In the genomic region with DNA sequence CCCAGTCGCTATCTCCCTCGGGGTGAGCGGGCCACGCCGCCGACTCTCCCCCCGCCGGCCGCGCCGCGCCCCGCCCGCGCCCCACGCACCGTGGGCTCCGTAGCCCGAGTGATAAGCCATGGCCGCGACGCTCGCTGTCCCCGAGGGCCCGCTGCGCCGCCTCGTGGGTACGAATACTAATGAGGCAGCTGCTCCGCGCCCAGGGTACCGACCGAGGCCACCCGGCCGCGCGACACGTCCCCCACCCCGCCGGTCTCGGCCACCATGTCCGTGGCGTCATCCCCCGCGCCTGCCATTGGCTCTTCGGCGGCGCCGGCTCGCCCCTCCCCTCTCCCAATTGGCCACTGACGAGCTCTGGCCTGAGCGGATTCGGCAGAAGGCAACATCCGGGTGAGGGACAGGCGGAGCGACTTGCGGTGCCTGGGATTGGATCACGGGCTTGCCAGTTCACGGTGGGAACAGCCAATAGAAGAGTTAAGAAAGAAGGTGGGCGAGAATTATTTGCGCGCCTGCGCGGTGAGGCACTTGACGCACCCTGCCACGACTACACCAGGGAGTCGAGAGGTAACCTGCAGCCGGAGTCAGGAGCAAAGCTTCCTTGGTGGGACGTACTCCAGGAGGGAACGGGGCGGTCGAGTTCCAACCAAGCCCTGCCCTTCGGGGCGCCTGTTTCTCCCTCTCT, we compare ENCODE assay signal across 8 cellular contexts. TPM values are rescaled to one million over a fixed set of nuclear protein-coding genes. Genes with fewer than 3 reads are reported as not detected.
DNase-seq lines count a peak whose midpoint lies in the region; ATAC-seq and TF ChIP-seq lines count a peak whose summit lies in the region.

A gene with protein sequence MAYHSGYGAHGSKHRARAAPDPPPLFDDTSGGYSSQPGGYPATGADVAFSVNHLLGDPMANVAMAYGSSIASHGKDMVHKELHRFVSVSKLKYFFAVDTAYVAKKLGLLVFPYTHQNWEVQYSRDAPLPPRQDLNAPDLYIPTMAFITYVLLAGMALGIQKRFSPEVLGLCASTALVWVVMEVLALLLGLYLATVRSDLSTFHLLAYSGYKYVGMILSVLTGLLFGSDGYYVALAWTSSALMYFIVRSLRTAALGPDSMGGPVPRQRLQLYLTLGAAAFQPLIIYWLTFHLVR (minus strand): TSS at position 278 of the 682 bp plus-strand sequence. CDS start 158 bp downstream, at position 120.

- peaks cover 4% of the 10 kb centered on the region for H3K36me3 Mint-ChIP-seq in activated naive CD8-positive, alpha-beta T cell

- POLR2A ChIA-PET in GM10248 (lab: Yijun Ruan, JAX) = interaction anchor here (0.6 to 1.2 kb wide), 6 partner anchors 9 to 65 kb away, joined by 3 to 14 read pairs (median 6); a partner anchor contains a TSS

- H3K4me3 Mint-ChIP-seq in activated naive CD8-positive, alpha-beta T cell = peak within 1 kb of the TSS; percentile 90

- peaks cover 32% of the 10 kb centered on the region for H3K4me1 Mint-ChIP-seq in activated naive CD8-positive, alpha-beta T cell (ENCODE audit: low read depth)

- peak within 1 kb of the TSS; percentile 90 for H3K27ac Mint-ChIP-seq in activated naive CD8-positive, alpha-beta T cell

- H3K27me3 Mint-ChIP-seq in activated naive CD8-positive, alpha-beta T cell = peaks cover 12% of the 10 kb centered on the region

- peak; percentile 89 for ATAC-seq in HG02623 (IDR thresholded peaks at IDR 0.05; ENCODE audit: unreplicated experiment)

- no peaks in the 10 kb centered on the region for H3K9me3 Mint-ChIP-seq in activated naive CD8-positive, alpha-beta T cell (ENCODE audit: low read depth)

- peak; percentile 100 for DNase-seq in GM10248 (ENCODE audit: extremely low spot score)
- DNase-seq in NCI-H1105 (lab: John Stamatoyannopoulos, UW) = peak; percentile 99
- peak; percentile 98 for DNase-seq in SKM-1 treated with dmso at 0.1 percent for 144 hours (lab: John Stamatoyannopoulos, UW; ENCODE audit: unreplicated experiment)
- DNase-seq in glomerular endothelial cell (ENCODE audit: extremely low read depth, low read depth, low spot score) = peak; percentile 93
- peak; percentile 99 for DNase-seq in occipital lobe (lab: John Stamatoyannopoulos, UW)

- CTCF ChIA-PET in GM10248 (lab: Yijun Ruan, JAX) = interaction anchor here (0.7 to 10.6 kb wide), 10 partner anchors 9 to 244 kb away, joined by 3 to 92 read pairs (median 4); a partner anchor contains a TSS

- no peak for TF ChIP-seq CTCF in GM10248 (IDR thresholded peaks at IDR 0.05; ENCODE audit: control extremely low read depth, extremely low read depth, low read depth, missing control alignments)

- peak within 1 kb of the TSS; percentile 100 for H3K27ac ChIP-seq in temporal lobe (ENCODE audit: low read depth, low read length)

RNA-seq across cellular contexts. Expression of the gene that starts here (rescaled TPM):
- total RNA-seq in glomerular endothelial cell = 120 and 142 TPM in 2 replicates
- 32.4 TPM for total RNA-seq in occipital lobe
- total RNA-seq in temporal lobe = 17.2 TPM

Comparison
In these comparisons a context has a peak if more than half of its experiments do, and no peak if none do; other contexts are left out.
1. Peak in every context shown above with its lines: DNase-seq, ATAC-seq and H3K27ac ChIP-seq.